16 cellular contexts compared by ENCODE assay signal in the genomic region with DNA sequence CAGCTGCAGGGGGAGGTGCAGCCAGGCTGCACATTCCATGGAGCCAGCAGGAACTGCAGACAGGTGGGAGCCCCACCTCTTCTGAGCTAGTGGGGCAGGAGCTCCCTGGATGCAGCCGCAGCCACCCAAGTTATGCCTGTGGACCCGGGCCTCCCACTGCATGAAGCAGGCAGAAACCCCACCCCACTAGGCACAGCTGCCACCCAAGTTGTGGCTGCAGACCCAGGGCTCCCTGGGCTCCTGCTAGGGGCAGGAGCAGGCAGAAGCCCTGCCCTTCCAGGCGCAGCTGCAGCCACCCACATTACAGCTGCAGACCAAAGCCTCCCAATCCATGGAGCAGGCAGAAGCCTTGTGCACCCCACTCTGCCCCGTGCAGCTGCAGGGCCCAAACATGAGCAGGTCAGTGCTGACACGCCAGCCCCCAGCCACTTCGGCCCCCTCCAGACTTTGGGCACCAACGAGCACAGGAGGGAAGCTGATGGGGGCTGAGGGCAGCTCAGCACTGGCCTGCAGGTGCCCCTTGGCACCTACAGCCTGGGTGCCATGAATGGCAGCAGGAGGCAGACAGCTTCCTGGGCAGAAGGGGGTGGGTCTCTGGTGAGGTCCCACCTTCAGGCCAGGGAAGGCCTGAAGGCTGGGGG.
A peak's percentile ranks its signal among the peaks of the same experiment; 100 is the strongest.
DNase-seq lines count a peak whose midpoint lies in the region; ATAC-seq and TF ChIP-seq lines count a peak whose summit lies in the region.
"Had no signal": no experiment of that assay in that cellular context is flagged by ENCODE, and none has a peak within 500 bp of the region (broad histone marks: within the 10 kb centered on the region; RNA-seq: fewer than 3 reads in every experiment).

No MANE protein-coding gene starts in this region.

- DNase-seq in chondrocyte (ENCODE audit: low spot score) (peak; percentile 70), posterior vena cava (ENCODE audit: low spot score) (peak; percentile 78), PC-9 (no peak), glutamatergic neuron (no peak)
- no peak for DNase-seq in naive thymus-derived CD8-positive, alpha-beta T cell
- DNase-seq: C1 segment of cervical spinal cord; Calu3; CD4-positive, alpha-beta memory T cell; COR-L47; DMS53; DMS79 treated with DMSO at 0.1 percent for 48 hours; GF-D8; HFFc6 had no signal

- no peaks in the 10 kb centered on the region for H3K79me2 ChIP-seq in PC-9 (ENCODE audit: low read depth)

- no peak for ATAC-seq in naive thymus-derived CD8-positive, alpha-beta T cell
- ATAC-seq: GM23338 had no signal

- H3F3A ChIP-seq in PC-9 (ENCODE audit: insufficient read depth, low read depth) = no peaks in the 10 kb centered on the region

- no peaks in the 10 kb centered on the region for H3K9me2 ChIP-seq in PC-9 (ENCODE audit: insufficient read depth)

- no peak overlapping the region for H3K4me3 Mint-ChIP-seq in chondrocyte (ENCODE audit: unreplicated experiment)
- no peak overlapping the region for H3K4me3 Mint-ChIP-seq in glutamatergic neuron (ENCODE audit: unreplicated experiment)
- H3K4me3 Mint-ChIP-seq in naive thymus-derived CD8-positive, alpha-beta T cell = no peak overlapping the region
- H3K4me3 Mint-ChIP-seq: CD4-positive, alpha-beta memory T cell; GM23338; HFFc6 had no signal

- H3K36me3 Mint-ChIP-seq in chondrocyte (ENCODE audit: low read depth) (peaks cover 12% of the 10 kb centered on the region), glutamatergic neuron (ENCODE audit: unreplicated experiment) (peaks cover 13% of the 10 kb centered on the region)
- peaks cover 0 to 15% (median 8%) of the 10 kb centered on the region in 3 donors for H3K36me3 Mint-ChIP-seq in naive thymus-derived CD8-positive, alpha-beta T cell

- H3K36me3 ChIP-seq in PC-9 (ENCODE audit: low read depth) = no peaks in the 10 kb centered on the region
- H3K36me3 ChIP-seq: HAP-1 had no signal

- no peak overlapping the region for H3K4me2 ChIP-seq in PC-9
- H3K4me2 ChIP-seq: GM23338 had no signal

- peak overlapping the region; percentile 9; the same call in 1 of the 2 replicates for H3K4me3 ChIP-seq in iPS-18c (ENCODE audit: insufficient read depth, low read depth, low read length)
- no peak overlapping the region for H3K4me3 ChIP-seq in PC-9
- H3K4me3 ChIP-seq: GM23338, HAP-1 had no signal

- CTCF ChIA-PET in PC-9 (lab: Charles Lee) = no interaction called here

- H3K4me1 Mint-ChIP-seq in chondrocyte (ENCODE audit: low read depth) = peaks cover 8% of the 10 kb centered on the region
- H3K4me1 Mint-ChIP-seq in glutamatergic neuron (ENCODE audit: low read depth, unreplicated experiment) = no peaks in the 10 kb centered on the region
- H3K4me1 Mint-ChIP-seq in naive thymus-derived CD8-positive, alpha-beta T cell = no peaks in the 10 kb centered on the region
- H3K4me1 Mint-ChIP-seq: CD4-positive, alpha-beta memory T cell; GM23338 had no signal

- peaks cover 5% of the 10 kb centered on the region for H3K4me1 ChIP-seq in PC-9 (replicated peaks; ENCODE audit: insufficient read depth)
- H3K4me1 ChIP-seq: HAP-1 had no signal

- peaks cover 40% of the 10 kb centered on the region for H3K9me3 Mint-ChIP-seq in chondrocyte (ENCODE audit: low read depth)
- peaks cover 15% of the 10 kb centered on the region for H3K9me3 Mint-ChIP-seq in glutamatergic neuron (ENCODE audit: unreplicated experiment)
- H3K9me3 Mint-ChIP-seq in naive thymus-derived CD8-positive, alpha-beta T cell = peaks cover 3 to 40% (median 17%) of the 10 kb centered on the region in 9 donors

- H3K9me3 ChIP-seq in iPS-18c (ENCODE audit: control insufficient read depth, insufficient read depth, low read length) (peaks cover 13% of the 10 kb centered on the region), PC-9 (ENCODE audit: insufficient read depth, low read depth) (peaks cover 23% of the 10 kb centered on the region)

- no peak overlapping the region for H3K27ac ChIP-seq in PC-9

- H3K27me3 ChIP-seq in PC-9 (ENCODE audit: insufficient read depth, low read depth) = no peaks in the 10 kb centered on the region

- H3K27ac Mint-ChIP-seq in chondrocyte (ENCODE audit: unreplicated experiment) = no peak overlapping the region
- no peak overlapping the region for H3K27ac Mint-ChIP-seq in glutamatergic neuron (ENCODE audit: unreplicated experiment)
- H3K27ac Mint-ChIP-seq in naive thymus-derived CD8-positive, alpha-beta T cell = no peak overlapping the region
- H3K27ac Mint-ChIP-seq: GM23338, HFFc6 had no signal

- POLR2A ChIA-PET in PC-9 (lab: Charles Lee; ENCODE audit: unreplicated experiment) = no interaction called here
- POLR2A ChIA-PET in naive thymus-derived CD8-positive, alpha-beta T cell (lab: Charles Lee) = no interaction called here

- TF ChIP-seq CTCF in chondrocyte (IDR thresholded peaks at IDR 0.05) (no peak), PC-9 (conservative IDR thresholded peaks at IDR 0.05) (no peak), glutamatergic neuron (IDR thresholded peaks at IDR 0.05; ENCODE audit: partially characterized antibody, unreplicated experiment) (no peak)

- H2AFZ ChIP-seq in PC-9 = no peak overlapping the region
- H2AFZ ChIP-seq: GM23338 had no signal

- H3K27me3 Mint-ChIP-seq in chondrocyte (ENCODE audit: low read depth) (no peaks in the 10 kb centered on the region), glutamatergic neuron (ENCODE audit: unreplicated experiment) (peaks cover 10% of the 10 kb centered on the region)
- H3K27me3 Mint-ChIP-seq in naive thymus-derived CD8-positive, alpha-beta T cell = peaks cover 0 to 4% (median 0%) of the 10 kb centered on the region in 5 donors
- H3K27me3 Mint-ChIP-seq: CD4-positive, alpha-beta memory T cell had no signal

- BruUV-seq in PC-9 (replicated peaks; lab: Mats Ljungman, UMichigan) = no TSS peak

- no peaks in the 10 kb centered on the region for H4K20me1 ChIP-seq in PC-9 (ENCODE audit: insufficient read depth)

- intact Hi-C loops in posterior vena cava (cut with DNase I) (loop anchor here in 1 of 2 donors (5.0 kb wide), 1 partner anchor 43 kb away; no protein-coding TSS in a partner anchor), PC-9 (cut with micrococcal nuclease; ENCODE audit: unreplicated experiment) (no loop called here)

Comparison
In these comparisons a context has a peak if more than half of its experiments do, and no peak if none do; other contexts are left out.
1. DNase-seq: peak in chondrocyte (single experiment) and posterior vena cava (single experiment); none in PC-9 (0 of 2), glutamatergic neuron (single experiment) and naive thymus-derived CD8-positive, alpha-beta T cell (0 of 10).